In genomic region chr10:27995311-27995710, GRCh38 we compare ENCODE assay signal across 21 cellular contexts. TPM values are rescaled to one million over a fixed set of nuclear protein-coding genes. Genes with fewer than 3 reads are reported as not detected.
A peak's percentile ranks its signal among the peaks of the same experiment; 100 is the strongest.
DNase-seq lines count a peak whose midpoint lies in the region; ATAC-seq, FAIRE-seq and TF ChIP-seq lines count a peak whose summit lies in the region.
"Had no signal": no experiment of that assay in that cellular context is flagged by ENCODE, and none has a peak within 500 bp of the region (broad histone marks: within the 10 kb centered on the region; RNA-seq: fewer than 3 reads in every experiment).

No MANE protein-coding gene starts in this region.

- CTCF ChIA-PET in K562 (lab: Yijun Ruan, JAX; ENCODE audit: low intra/inter-chr PET ratio) = no interaction called here

- no peak overlapping the region for H3K4ac ChIP-seq in neuronal stem cell (ENCODE audit: low read length)

- H3K36me3 ChIP-seq in K562 (ENCODE audit: control insufficient read depth, insufficient read depth, low read length) (no peaks in the 10 kb centered on the region), iPS-20b (ENCODE audit: insufficient read depth, low read depth, low read length) (no peaks in the 10 kb centered on the region), neuronal stem cell (replicated peaks in 1 of 2; ENCODE audit: control insufficient read depth in 2 of 2, insufficient read depth in 2 of 2, low read length in 2 of 2) (peaks cover 0 to 6% of the 10 kb centered on the region in 2 donors)
- H3K36me3 ChIP-seq: BE2C, SJSA1 had no signal

- DNase-seq in EL (peak; percentile 61), K562 (ENCODE audit: extremely low read depth in 1 of 4, low spot score in 3 of 4) (no peak), neuronal stem cell (ENCODE audit: low spot score) (peak; percentile 11), amygdala (lab: John Stamatoyannopoulos, UW) (no peak)
- DNase-seq: BE2C, DMS53, GOT3, KBM-7, NCI-H1092, NCI-H1436, NCI-H187 treated with DMSO at 0.1 percent for 48 hours, NCI-H2107, NCI-H748 treated with DMSO at 0.1 percent for 48 hours, T-helper 1 cell had no signal

- no peak overlapping the region for H2BK12ac ChIP-seq in neuronal stem cell (ENCODE audit: low read length)

- H4K91ac ChIP-seq in neuronal stem cell (ENCODE audit: low read depth, low read length, poor library complexity) = no peak overlapping the region

- no peak overlapping the region for H2BK15ac ChIP-seq in neuronal stem cell (ENCODE audit: low read length)

- H3K27ac ChIP-seq in K562 (ENCODE audit: extremely low read depth, low read depth, low read length) = no peak overlapping the region
- H3K27ac ChIP-seq in iPS-20b (ENCODE audit: low read length) = no peak overlapping the region
- no peak overlapping the region for H3K27ac ChIP-seq in neuronal stem cell (replicated peaks; ENCODE audit: low read length)
- H3K27ac ChIP-seq: A549, SJSA1 had no signal

- no peak overlapping the region for H2AFZ ChIP-seq in K562 (ENCODE audit: low read depth, low read length)
- H2AFZ ChIP-seq in neuronal stem cell (ENCODE audit: low read length) = no peak overlapping the region

- no peak for TF ChIP-seq CTCF in K562 (IDR thresholded peaks at IDR 0.05 in 2 of 3, conservative IDR thresholded peaks at IDR 0.05 in 1 of 3; ENCODE audit: insufficient read depth in 2 of 3, low read depth in 1 of 3, low read length in 3 of 3)

- H3K23ac ChIP-seq in neuronal stem cell (ENCODE audit: low read depth, low read length, poor library complexity) = no peak overlapping the region

- H3K4me2 ChIP-seq in K562 (ENCODE audit: insufficient read depth, low read length) (no peak overlapping the region), neuronal stem cell (ENCODE audit: insufficient read depth, low read length, poor library complexity, severe bottlenecking) (no peak overlapping the region)
- H3K4me2 ChIP-seq: A549 had no signal

- FAIRE-seq in K562 (lab: Jason Lieb, UNC) = no peak
- FAIRE-seq: A549, D721Med had no signal

- ATAC-seq in K562 = no peak
- ATAC-seq in GM18868 (IDR thresholded peaks at IDR 0.05; ENCODE audit: unreplicated experiment) = no peak
- ATAC-seq in GM19023 (IDR thresholded peaks at IDR 0.05; ENCODE audit: unreplicated experiment) = no peak
- ATAC-seq: A549, Panc1 had no signal

- H3K4me3 ChIP-seq in K562 (no peak overlapping the region), iPS-20b (ENCODE audit: low read length) (peak overlapping the region; percentile 10; the same call in 1 of the 2 replicates), neuronal stem cell (ENCODE audit: low read length in 2 of 2) (no peak overlapping the region)
- H3K4me3 ChIP-seq: A549, SJSA1 had no signal

- no peaks in the 10 kb centered on the region for H3K9me3 ChIP-seq in K562 (replicated peaks; ENCODE audit: control insufficient read depth, insufficient read depth, low read depth, low read length)
- no peaks in the 10 kb centered on the region for H3K9me3 ChIP-seq in iPS-20b (ENCODE audit: insufficient read depth, low read depth, low read length)
- no peaks in the 10 kb centered on the region for H3K9me3 ChIP-seq in neuronal stem cell (replicated peaks in 1 of 2; ENCODE audit: control insufficient read depth in 2 of 2, insufficient read depth in 1 of 2, low read depth in 1 of 2, low read length in 2 of 2)
- H3K9me3 ChIP-seq: A549, BE2C, SJSA1 had no signal

- POLR2A ChIA-PET in K562 (lab: Yijun Ruan, JAX) = no interaction called here

- no peak for TF ChIP-seq RAD21 in K562 (CRISPR knock-in tag; conservative IDR thresholded peaks at IDR 0.05 in 1 of 2, IDR thresholded peaks at IDR 0.05 in 1 of 2)

- H4K20me1 ChIP-seq in K562 (replicated peaks; ENCODE audit: control insufficient read depth, insufficient read depth, low read length) = no peaks in the 10 kb centered on the region

- H3K18ac ChIP-seq in neuronal stem cell (ENCODE audit: low read length) = no peak overlapping the region

- no peaks in the 10 kb centered on the region for H3K79me1 ChIP-seq in neuronal stem cell (ENCODE audit: low read depth, low read length)

- H3K4me1 ChIP-seq in K562 (replicated peaks in 1 of 2; ENCODE audit: control insufficient read depth in 2 of 2, insufficient read depth in 2 of 2, low read length in 2 of 2) (peaks cover 0 to 9% of the 10 kb centered on the region in 2 experiments; a peak in 1 of 5 replicates), iPS-20b (ENCODE audit: insufficient read depth, low read length) (peaks cover 15% of the 10 kb centered on the region), neuronal stem cell (ENCODE audit: control insufficient read depth in 2 of 2, insufficient read depth in 1 of 2, low read depth in 1 of 2, low read length in 2 of 2) (peaks cover 1 to 19% of the 10 kb centered on the region in 2 donors)
- H3K4me1 ChIP-seq: A549, BE2C had no signal

- no peak overlapping the region for H2BK120ac ChIP-seq in neuronal stem cell (ENCODE audit: low read depth, low read length)

- no peak for TF ChIP-seq POLR2A in K562 (conservative IDR thresholded peaks at IDR 0.05)

- in situ Hi-C loops in K562 (cut with MboI) = no loop called here

- H3K79me2 ChIP-seq in K562 (ENCODE audit: control insufficient read depth, insufficient read depth, low read length) = no peaks in the 10 kb centered on the region

- TF ChIP-seq EP300 in K562 (IDR thresholded peaks at IDR 0.05; ENCODE audit: low read length) = no peak

- H2AK5ac ChIP-seq in neuronal stem cell (ENCODE audit: low read depth, low read length) = no peak overlapping the region

- H3K9me1 ChIP-seq in K562 (ENCODE audit: control insufficient read depth, insufficient read depth, low read length) = no peaks in the 10 kb centered on the region

- intact Hi-C loops in K562 (cut with micrococcal nuclease) = no loop called here

- H2BK5ac ChIP-seq in neuronal stem cell (ENCODE audit: low read length) = no peak overlapping the region

- H3K27me3 ChIP-seq in K562 (ENCODE audit: control insufficient read depth in 2 of 2, insufficient read depth in 2 of 2, low read length in 2 of 2) (peaks cover 6 to 18% of the 10 kb centered on the region in 2 experiments; a peak in 4 of 5 replicates), iPS-20b (ENCODE audit: insufficient read depth, low read length) (peaks cover 15% of the 10 kb centered on the region), neuronal stem cell (ENCODE audit: control insufficient read depth in 3 of 3, insufficient read depth in 3 of 3, low read depth in 1 of 3, low read length in 3 of 3) (no peaks in the 10 kb centered on the region)

- WGBS in K562 (ENCODE audit: insufficient coverage, low coverage, missing lambda C conversion rate) = 0% methylated on average over 2 of the region's 2 CpGs
- no CpG with 5 or more reads among the region's 2 CpGs for WGBS in neuronal stem cell (ENCODE audit: extremely low coverage in 2 of 2, insufficient read length in 2 of 2, insufficient replicate concordance in 1 of 2), 2 donors

- H3K9ac ChIP-seq in K562 (ENCODE audit: insufficient read depth in 1 of 2, low read depth in 2 of 2, low read length in 2 of 2) (no peak overlapping the region), iPS-20b (ENCODE audit: low read depth, low read length) (no peak overlapping the region), neuronal stem cell (ENCODE audit: low read depth, low read length, poor library complexity) (no peak overlapping the region)

- H4K8ac ChIP-seq in neuronal stem cell (ENCODE audit: low read depth, low read length) = no peak overlapping the region

- no TSS peak for BruUV-seq in K562 (replicated peaks; lab: Mats Ljungman, UMichigan)

- H3K14ac ChIP-seq in neuronal stem cell (ENCODE audit: low read length) = no peak overlapping the region

TF ChIP-seq in K562, 482 proteins besides CTCF, POLR2A, EP300 and RAD21:
- peak; percentile 4; the same call in 1 of the 2 replicates for TF ChIP-seq SPI1 (IDR thresholded peaks at IDR 0.05; ENCODE audit: borderline replicate concordance, low read depth, low read length)
- TF ChIP-seq HCFC1 (IDR thresholded peaks at IDR 0.05; ENCODE audit: low read depth, low read length) = no peak

RNA-seq across cellular contexts. Expression of gene ODAD2, which starts 3.6 kb away (rescaled TPM):
- not detected in 2 replicates for total RNA-seq in K562 (2011; cell fraction: chromatin; rRNA removed; ENCODE audit: low replicate concordance)
- total RNA-seq in K562 (2011; cell fraction: nucleolus; rRNA removed) = not detected in 2 replicates
- not detected in 2 replicates for total RNA-seq in K562 (2011; cell fraction: nucleoplasm; rRNA removed)
- total RNA-seq in K562 (2014; rRNA removed) = not detected in 2 replicates
- not detected in 2 replicates for total RNA-seq in K562 (2014; rRNA removed; fragmentation: Illumina TruSeq; extraction: Trizol)
- total RNA-seq in K562 (2015; rRNA removed; fragmentation: Illumina TruSeq; extraction: Trizol) = not detected in 2 replicates
- total RNA-seq in K562 (2021) = not detected in 2 replicates
- polyA plus RNA-seq in K562 (2011; rRNA removed) = not detected in 2 replicates
- not detected in 2 replicates for polyA plus RNA-seq in K562 (2011; cell fraction: cytosol; rRNA removed)
- polyA plus RNA-seq in K562 (2011; cell fraction: nucleus; rRNA removed) = not detected in 2 replicates
- polyA plus RNA-seq in K562 (2012) = not detected in 2 replicates
- polyA plus RNA-seq in K562 (2014; fragmentation: Illumina TruSeq; extraction: Trizol) = not detected in 2 replicates
- not detected for polyA plus RNA-seq in K562 (2014; fragmentation: Nextera tagmentation; extraction: Ambion mirVana)
- polyA plus RNA-seq in K562 (2014; rRNA removed) = not detected in 2 replicates
- polyA minus RNA-seq in K562 (2011; rRNA and poly(A)+ RNA removed) = not detected in 2 replicates
- polyA minus RNA-seq in K562 (2011; cell fraction: cytosol; rRNA and poly(A)+ RNA removed) = not detected in 2 replicates
- not detected in 2 replicates for polyA minus RNA-seq in K562 (2011; cell fraction: nucleus; rRNA and poly(A)+ RNA removed)
- 2.0 TPM for polyA plus RNA-seq in neuronal stem cell (2013, experiment 1 of 2)
- 1.6 TPM for polyA plus RNA-seq in neuronal stem cell (2013, experiment 2 of 2)
- polyA plus RNA-seq: A549 had no signal

Comparison
In these comparisons a context has a peak if more than half of its experiments do, and no peak if none do; other contexts are left out.
1. DNase-seq: peak in EL (single experiment) and neuronal stem cell (single experiment); none in K562 (0 of 4) and amygdala (0 of 56).